Comparison of ENCODE assay signal across 1 cellular context in genomic region chr6:71349395-71349794, GRCh38.
TF ChIP-seq lines count a peak whose summit lies in the region.

No MANE protein-coding gene starts in this region.

TF ChIP-seq in GM23338, 12 proteins besides CTCF, POLR2A, EP300 and RAD21 (continued from another document):
- TF ChIP-seq REST (IDR thresholded peaks at IDR 0.05; ENCODE audit: unreplicated experiment) = no peak
- TF ChIP-seq ETS1 (IDR thresholded peaks at IDR 0.05) = no peak
- TF ChIP-seq JUNB (IDR thresholded peaks at IDR 0.05; ENCODE audit: unreplicated experiment) = no peak
- no peak for TF ChIP-seq NANOG (IDR thresholded peaks at IDR 0.05; ENCODE audit: borderline replicate concordance)
- no peak for TF ChIP-seq EZH2 (IDR thresholded peaks at IDR 0.05; ENCODE audit: low read depth, unreplicated experiment)
- no peak for TF ChIP-seq ZNF331 (CRISPR knock-in tag; IDR thresholded peaks at IDR 0.05; ENCODE audit: low read depth)
